In the genomic region with DNA sequence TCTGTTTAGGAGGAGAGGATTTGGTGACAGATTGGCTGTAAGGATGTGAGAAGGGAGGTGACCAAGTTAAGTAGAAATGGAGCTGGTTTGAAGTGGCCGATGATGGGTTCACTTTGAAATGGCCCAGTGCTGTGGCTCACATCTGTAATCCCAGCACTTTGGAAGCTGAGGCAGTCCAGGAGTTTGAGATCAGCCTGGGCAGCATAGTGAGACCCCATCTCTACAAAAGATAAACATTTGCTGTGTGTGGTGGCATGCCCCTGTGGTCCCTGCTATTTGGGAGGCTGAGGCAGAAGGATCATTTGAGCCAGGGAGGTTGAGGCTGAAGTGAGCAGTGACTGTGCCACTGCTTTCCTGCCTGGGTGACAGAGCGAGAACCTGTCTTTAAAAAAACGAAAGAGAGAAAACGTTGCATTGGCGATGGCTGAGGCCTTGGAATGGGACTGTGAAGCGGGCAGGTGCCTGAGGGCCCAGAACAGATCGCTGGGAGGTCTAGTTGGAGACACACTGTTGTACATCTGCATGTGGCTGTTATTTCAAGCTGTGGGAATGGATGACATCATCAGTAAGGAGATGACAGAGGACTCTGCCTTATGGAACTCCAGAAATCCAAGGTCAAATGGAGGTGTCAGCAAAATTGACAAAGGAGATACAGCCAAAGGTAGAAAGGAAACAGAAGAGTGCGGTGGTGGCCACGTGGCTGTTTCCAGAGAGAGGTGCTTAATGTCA, we compare ENCODE assay signal across 22 cellular contexts. TPM values are rescaled to one million over a fixed set of nuclear protein-coding genes. Genes with fewer than 3 reads are reported as not detected.
DNase-seq lines count a peak whose midpoint lies in the region; ATAC-seq, FAIRE-seq and TF ChIP-seq lines count a peak whose summit lies in the region.
"Had no signal": no experiment of that assay in that cellular context is flagged by ENCODE, and none has a peak within 500 bp of the region (broad histone marks: within the 10 kb centered on the region; RNA-seq: fewer than 3 reads in every experiment).

No MANE protein-coding gene starts in this region.

- no peaks in the 10 kb centered on the region for H3K27me3 Mint-ChIP-seq in activated T-cell treated with anti-CD3 and anti-CD28 coated beads, Interleukin-2, amount 50 U/mL, for 72 hours (ENCODE audit: low read depth)
- no peaks in the 10 kb centered on the region for H3K27me3 Mint-ChIP-seq in WTC11 (ENCODE audit: low read depth)

- POLR2A ChIA-PET in A549 (lab: Yijun Ruan, JAX) (no interaction called here), WTC11 (lab: Charles Lee) (no interaction called here)

- no peak overlapping the region for H3K4me3 Mint-ChIP-seq in activated T-cell treated with anti-CD3 and anti-CD28 coated beads, Interleukin-2, amount 50 U/mL, for 72 hours
- H3K4me3 Mint-ChIP-seq in WTC11: no peak overlapping the region

- TF ChIP-seq POLR2A in A549 (IDR thresholded peaks at IDR 0.05; ENCODE audit: low read length): no peak

- no peak overlapping the region for H3K4me2 ChIP-seq in A549

- H3K36me3 Mint-ChIP-seq in activated T-cell treated with anti-CD3 and anti-CD28 coated beads, Interleukin-2, amount 50 U/mL, for 72 hours (ENCODE audit: insufficient read depth in 2 of 2): peaks cover 21 to 27% of the 10 kb centered on the region in 2 donors
- peaks cover 67% of the 10 kb centered on the region for H3K36me3 Mint-ChIP-seq in WTC11

- no peaks in the 10 kb centered on the region for H3K9me3 ChIP-seq in A549
- H3K9me3 ChIP-seq: MG63, SJCRH30 had no signal

- no peak for DNase-seq in activated T-cell treated with anti-CD3 and anti-CD28 coated beads, Interleukin-2, amount 50 U/mL, for 72 hours
- DNase-seq in activated T-cell treated with anti-CD3 and anti-CD28 coated beads for 4 hours (no peak), A549 (ENCODE audit: low read depth in 1 of 2, low spot score in 1 of 2) (no peak), WTC11 (ENCODE audit: low spot score) (no peak), mesenteric fat pad (ENCODE audit: low spot score) (peak; percentile 26), SK-N-DZ (ENCODE audit: low spot score) (no peak)
- DNase-seq: 8988T, DND-41, Karpas-422, MG63, NCI-H1092, NCI-H146, NCI-H510A treated with DMSO at 0.1 percent for 48 hours, NCI-H82, PC-3, SJCRH30 had no signal

- peak overlapping the region; percentile 40 for H3K27ac Mint-ChIP-seq in activated T-cell treated with anti-CD3 and anti-CD28 coated beads, Interleukin-2, amount 50 U/mL, for 72 hours
- no peak overlapping the region for H3K27ac Mint-ChIP-seq in WTC11

- H3K4me1 Mint-ChIP-seq in activated T-cell treated with anti-CD3 and anti-CD28 coated beads, Interleukin-2, amount 50 U/mL, for 72 hours (ENCODE audit: low read depth): peaks cover 27% of the 10 kb centered on the region
- peaks cover 6% of the 10 kb centered on the region for H3K4me1 Mint-ChIP-seq in WTC11

- no peak for FAIRE-seq in A549 (lab: Jason Lieb, UNC)
- FAIRE-seq: G401.6, GM12891, H1 had no signal

- peaks cover 8% of the 10 kb centered on the region; the same call in 1 of the 3 replicates for H3K4me1 ChIP-seq in A549
- H3K4me1 ChIP-seq: SJCRH30 had no signal

- no peak for TF ChIP-seq EP300 in A549 (IDR thresholded peaks at IDR 0.05)

- 94% methylated on average over 9 of the region's 9 CpGs for WGBS in A549 (ENCODE audit: missing lambda C conversion rate)

- no peak for TF ChIP-seq RAD21 in A549 (conservative IDR thresholded peaks at IDR 0.05 in 1 of 2, IDR thresholded peaks at IDR 0.05 in 1 of 2)

- H3K9me3 Mint-ChIP-seq in activated T-cell treated with anti-CD3 and anti-CD28 coated beads, Interleukin-2, amount 50 U/mL, for 72 hours: no peaks in the 10 kb centered on the region
- no peaks in the 10 kb centered on the region for H3K9me3 Mint-ChIP-seq in WTC11

- ATAC-seq in activated T-cell treated with anti-CD3 and anti-CD28 coated beads, Interleukin-2, amount 50 U/mL, for 72 hours (replicated peaks in 1 of 2): no peak
- ATAC-seq in A549 (no peak), WTC11 (no peak), GM21360 (IDR thresholded peaks at IDR 0.05; ENCODE audit: unreplicated experiment) (no peak), GM21717 (IDR thresholded peaks at IDR 0.05; ENCODE audit: unreplicated experiment) (no peak)
- ATAC-seq: PC-3 had no signal

- TF ChIP-seq CTCF in A549 (IDR thresholded peaks at IDR 0.05): no peak
- no peak for TF ChIP-seq CTCF in WTC11 (IDR thresholded peaks at IDR 0.05)

- CTCF ChIA-PET in A549 (lab: Yijun Ruan, JAX): interaction anchor here (2.2 to 4.0 kb wide), 2 partner anchors 470 to 473 kb away, joined by 7 to 18 read pairs; no protein-coding TSS in a partner anchor
- CTCF ChIA-PET in WTC11 (lab: Charles Lee): interaction anchor here (0.6 to 2.2 kb wide), 2 partner anchors 172 to 473 kb away, joined by 3 to 16 read pairs; no protein-coding TSS in a partner anchor

- H3K27ac ChIP-seq in A549: no peak overlapping the region
- H3K27ac ChIP-seq: SJCRH30 had no signal

- no peak overlapping the region for H3K4me3 ChIP-seq in A549
- H3K4me3 ChIP-seq: MG63, SJCRH30 had no signal

TF ChIP-seq in A549, 52 proteins besides CTCF, POLR2A, EP300 and RAD21:
- TF ChIP-seq MAFK (IDR thresholded peaks at IDR 0.05; ENCODE audit: partially characterized antibody) (peak; percentile 82), HOXB13 (CRISPR knock-in tag; IDR thresholded peaks at IDR 0.05; ENCODE audit: low read depth) (no peak)

TF ChIP-seq in WTC11, 78 proteins besides CTCF, POLR2A, EP300 and RAD21:
- TF ChIP-seq ZNF121 (CRISPR knock-in tag; IDR thresholded peaks at IDR 0.05) (peak; percentile 75), ELF4 (CRISPR knock-in tag; IDR thresholded peaks at IDR 0.05; ENCODE audit: low read depth) (no peak), NR2C2 (CRISPR knock-in tag; IDR thresholded peaks at IDR 0.05) (no peak), FOXK1 (CRISPR knock-in tag; IDR thresholded peaks at IDR 0.05) (no peak), KAT7 (CRISPR knock-in tag; IDR thresholded peaks at IDR 0.05; ENCODE audit: borderline replicate concordance) (no peak)
- TF ChIP-seq, protein P1, sequence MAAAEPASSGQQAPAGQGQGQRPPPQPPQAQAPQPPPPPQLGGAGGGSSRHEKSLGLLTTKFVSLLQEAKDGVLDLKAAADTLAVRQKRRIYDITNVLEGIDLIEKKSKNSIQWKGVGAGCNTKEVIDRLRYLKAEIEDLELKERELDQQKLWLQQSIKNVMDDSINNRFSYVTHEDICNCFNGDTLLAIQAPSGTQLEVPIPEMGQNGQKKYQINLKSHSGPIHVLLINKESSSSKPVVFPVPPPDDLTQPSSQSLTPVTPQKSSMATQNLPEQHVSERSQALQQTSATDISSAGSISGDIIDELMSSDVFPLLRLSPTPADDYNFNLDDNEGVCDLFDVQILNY (CRISPR knock-in tag; IDR thresholded peaks at IDR 0.05): no peak

RNA-seq across cellular contexts. Expression of gene COG1, which starts 5.5 kb away (rescaled TPM):
- total RNA-seq in activated T-cell treated with anti-CD3 and anti-CD28 coated beads, Interleukin-2, amount 50 U/mL, for 72 hours: 10 to 100 TPM; 36.2 to 37.1 TPM
- polyA plus RNA-seq in A549 (2011; rRNA removed) (26.0 and 30.6 TPM in 2 replicates), A549 (2017; fragmentation: RNase III; extraction: RNeasy Plus Mini Kit Qiagen cat#74134 plus additional on column Dnase treatment) (19.5 to 22.1 TPM (median 21.7 TPM) in 3 replicates)
- polyA plus RNA-seq in A549 (2012; cell fraction: cytosol; rRNA removed): 21.0 and 22.6 TPM in 2 replicates
- polyA plus RNA-seq in A549 (2012; cell fraction: nucleus; rRNA removed): 38.5 and 46.0 TPM in 2 replicates
- polyA minus RNA-seq in A549 (2011; rRNA and poly(A)+ RNA removed): 49.8 and 51.7 TPM in 2 replicates
- total RNA-seq in WTC11 (2021) (19.2 to 22.6 TPM (median 19.5 TPM) in 3 replicates), mesenteric fat pad (34.8 TPM)
- 22.9 and 29.5 TPM in 2 replicates for polyA plus RNA-seq in SK-N-DZ (2014; cell fraction: cytosol; rRNA removed)
- polyA plus RNA-seq in SK-N-DZ (2014; cell fraction: nucleus; rRNA removed): 42.5 and 60.0 TPM in 2 replicates

RNA-seq across cellular contexts. Expression of gene SSTR2, which starts 33.6 kb away (rescaled TPM):
- total RNA-seq in activated T-cell treated with anti-CD3 and anti-CD28 coated beads, Interleukin-2, amount 50 U/mL, for 72 hours: under 1 TPM; 0.29 to 0.32 TPM
- polyA plus RNA-seq in A549 (2011; rRNA removed) (0.04 and 0.07 TPM in 2 replicates), A549 (2017; fragmentation: RNase III; extraction: RNeasy Plus Mini Kit Qiagen cat#74134 plus additional on column Dnase treatment) (0.04 to 0.13 TPM (median 0.04 TPM) in 3 replicates)
- 0.03 TPM in 2 replicates for polyA plus RNA-seq in A549 (2012; cell fraction: cytosol; rRNA removed)
- 0.01 and 0.04 TPM in 2 replicates for polyA plus RNA-seq in A549 (2012; cell fraction: nucleus; rRNA removed)
- 0.10 and 0.17 TPM in 2 replicates for polyA minus RNA-seq in A549 (2011; rRNA and poly(A)+ RNA removed)
- total RNA-seq in WTC11 (2021) (1.9 to 3.7 TPM (median 1.9 TPM) in 3 replicates), mesenteric fat pad (5.7 TPM)
- polyA plus RNA-seq in SK-N-DZ (2014; cell fraction: cytosol; rRNA removed): 6.3 and 9.3 TPM in 2 replicates
- polyA plus RNA-seq in SK-N-DZ (2014; cell fraction: nucleus; rRNA removed): 2.3 TPM in 2 replicates
- total RNA-seq: PC-3 had no signal
- polyA plus RNA-seq: BJ had no signal
